1 cellular context compared by ENCODE assay signal in genomic region chr6:126054258-126054702, GRCh38.
TF ChIP-seq lines count a peak whose summit lies in the region.

No MANE protein-coding gene starts in this region.

TF ChIP-seq in K562, 482 proteins besides CTCF, POLR2A, EP300 and RAD21 (continued from another document):
- TF ChIP-seq ZNF407 (IDR thresholded peaks at IDR 0.05; ENCODE audit: low read depth) = no peak
- no peak for TF ChIP-seq ZNF184 (CRISPR knock-in tag; IDR thresholded peaks at IDR 0.05)
